Comparison of ENCODE assay signal across 14 cellular contexts in the genomic region with DNA sequence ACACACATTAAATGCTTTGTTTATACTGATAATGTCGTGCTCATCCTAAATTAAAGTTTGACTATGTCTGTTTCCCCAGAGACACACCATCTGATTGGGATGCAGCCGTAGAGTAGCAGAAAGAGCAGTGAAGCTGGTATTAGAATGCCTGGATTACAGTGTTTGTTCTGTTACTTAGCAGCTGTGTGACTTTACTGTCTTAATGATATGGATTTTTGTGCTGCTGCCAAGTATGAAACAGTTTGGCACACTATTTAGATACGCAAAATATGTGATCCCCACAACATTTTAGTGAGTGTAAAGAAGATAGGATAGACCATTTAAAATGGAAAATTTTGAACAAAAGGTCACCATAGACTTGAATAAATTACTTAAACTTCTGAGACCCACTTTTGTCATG. TPM values are rescaled to one million over a fixed set of nuclear protein-coding genes. Genes with fewer than 3 reads are reported as not detected.
DNase-seq lines count a peak whose midpoint lies in the region; ATAC-seq, FAIRE-seq and TF ChIP-seq lines count a peak whose summit lies in the region.
"Had no signal": no experiment of that assay in that cellular context is flagged by ENCODE, and none has a peak within 500 bp of the region (broad histone marks: within the 10 kb centered on the region; RNA-seq: fewer than 3 reads in every experiment).

No MANE protein-coding gene starts in this region.

- H3K9me3 Mint-ChIP-seq in stimulated activated naive CD8-positive, alpha-beta T cell treated with anti-CD3 and anti-CD28 coated beads, Interleukin-15, Interleukin-2, amounts not matched to agents 100 ng/mL and 50 ng/mL, for 24 hours = no peaks in the 10 kb centered on the region
- H3K9me3 Mint-ChIP-seq in stimulated activated naive CD8-positive, alpha-beta T cell treated with anti-CD3 and anti-CD28 coated beads, Interleukin-15, amount 100 ng/mL, for 72 hours = no peaks in the 10 kb centered on the region

- no peaks in the 10 kb centered on the region for H3K27me3 Mint-ChIP-seq in stimulated activated naive CD8-positive, alpha-beta T cell treated with anti-CD3 and anti-CD28 coated beads, Interleukin-15, Interleukin-2, amounts not matched to agents 100 ng/mL and 50 ng/mL, for 24 hours
- no peaks in the 10 kb centered on the region for H3K27me3 Mint-ChIP-seq in stimulated activated naive CD8-positive, alpha-beta T cell treated with anti-CD3 and anti-CD28 coated beads, Interleukin-15, amount 100 ng/mL, for 72 hours

- H3K4me3 Mint-ChIP-seq in stimulated activated naive CD8-positive, alpha-beta T cell treated with anti-CD3 and anti-CD28 coated beads, Interleukin-15, Interleukin-2, amounts not matched to agents 100 ng/mL and 50 ng/mL, for 24 hours = peak overlapping the region; percentile 49
- peak overlapping the region in 1 of 2 donors; percentile 90 for H3K4me3 Mint-ChIP-seq in stimulated activated naive CD8-positive, alpha-beta T cell treated with anti-CD3 and anti-CD28 coated beads, Interleukin-15, amount 100 ng/mL, for 72 hours

- TF ChIP-seq CTCF in endothelial cell of umbilical vein (IDR thresholded peaks at IDR 0.05; ENCODE audit: extremely low read depth in 1 of 2, insufficient read depth in 1 of 2, low read depth in 1 of 2, low read length in 2 of 2) = no peak

- CTCF ChIA-PET in endothelial cell of umbilical vein (lab: Charles Lee) = no interaction called here

- POLR2A ChIA-PET in endothelial cell of umbilical vein (lab: Charles Lee) = no interaction called here

- BruUV-seq in endothelial cell of umbilical vein (replicated peaks; lab: Mats Ljungman, UMichigan) = no TSS peak

- no peak overlapping the region for H3K9ac ChIP-seq in endothelial cell of umbilical vein (replicated peaks; ENCODE audit: extremely low read depth, insufficient read depth, low read length)

- FAIRE-seq in endothelial cell of umbilical vein (lab: Jason Lieb, UNC) = no peak

- H3K4me2 ChIP-seq in endothelial cell of umbilical vein (ENCODE audit: insufficient read depth, low read length) = peak overlapping the region; percentile 97

- no peak overlapping the region for H2AFZ ChIP-seq in endothelial cell of umbilical vein (ENCODE audit: low read depth, low read length)

- peaks cover 26% of the 10 kb centered on the region for H3K4me1 Mint-ChIP-seq in stimulated activated naive CD8-positive, alpha-beta T cell treated with anti-CD3 and anti-CD28 coated beads, Interleukin-15, Interleukin-2, amounts not matched to agents 100 ng/mL and 50 ng/mL, for 24 hours (ENCODE audit: low read depth)
- H3K4me1 Mint-ChIP-seq in stimulated activated naive CD8-positive, alpha-beta T cell treated with anti-CD3 and anti-CD28 coated beads, Interleukin-15, amount 100 ng/mL, for 72 hours = peaks cover 11% of the 10 kb centered on the region

- H3K79me2 ChIP-seq in endothelial cell of umbilical vein (ENCODE audit: control insufficient read depth, insufficient read depth, low read length) = no peaks in the 10 kb centered on the region

- no peak overlapping the region for H3K4me3 ChIP-seq in endothelial cell of umbilical vein (replicated peaks in 1 of 3; ENCODE audit: insufficient read depth in 1 of 3, low read depth in 1 of 3, low read length in 3 of 3)

- H4K20me1 ChIP-seq in endothelial cell of umbilical vein (replicated peaks; ENCODE audit: control insufficient read depth, extremely low read depth, insufficient read depth, low read length) = no peaks in the 10 kb centered on the region

- no peaks in the 10 kb centered on the region for H3K9me3 ChIP-seq in endothelial cell of umbilical vein (replicated peaks; ENCODE audit: control insufficient read depth, insufficient read depth, low read length)
- H3K9me3 ChIP-seq: right lobe of liver had no signal

- ATAC-seq in stimulated activated naive CD8-positive, alpha-beta T cell treated with anti-CD3 and anti-CD28 coated beads, Interleukin-15, amount 100 ng/mL, for 72 hours = no peak
- no peak for ATAC-seq in HG03159 (IDR thresholded peaks at IDR 0.05; ENCODE audit: unreplicated experiment)

- no peaks in the 10 kb centered on the region for H3K27me3 ChIP-seq in endothelial cell of umbilical vein (ENCODE audit: control insufficient read depth in 2 of 2, insufficient read depth in 2 of 2, low read length in 2 of 2)
- H3K27me3 ChIP-seq: cardiac muscle cell, right lobe of liver had no signal

- H3K27ac ChIP-seq in endothelial cell of umbilical vein (ENCODE audit: insufficient read depth, low read depth, low read length) = no peak overlapping the region
- H3K27ac ChIP-seq: cardiac muscle cell, right lobe of liver, RWPE1 had no signal

- no peak overlapping the region for H3K27ac Mint-ChIP-seq in stimulated activated naive CD8-positive, alpha-beta T cell treated with anti-CD3 and anti-CD28 coated beads, Interleukin-15, Interleukin-2, amounts not matched to agents 100 ng/mL and 50 ng/mL, for 24 hours
- no peak overlapping the region for H3K27ac Mint-ChIP-seq in stimulated activated naive CD8-positive, alpha-beta T cell treated with anti-CD3 and anti-CD28 coated beads, Interleukin-15, amount 100 ng/mL, for 72 hours

- dilution Hi-C loops in endothelial cell of umbilical vein (cut with MboI; ENCODE audit: extremely low pct_ligation_motif_present, low sequenced_read_pairs) = no loop called here

- no peak for DNase-seq in stimulated activated naive CD8-positive, alpha-beta T cell treated with anti-CD3 and anti-CD28 coated beads, Interleukin-15, amount 100 ng/mL, for 72 hours
- DNase-seq in RPMI7951 (ENCODE audit: low read depth) (peak; percentile 13), endothelial cell of umbilical vein (ENCODE audit: low read depth, low spot score) (no peak), NCI-H2081 treated with DMSO at 0.1 percent for 48 hours (lab: John Stamatoyannopoulos, UW) (no peak), cerebellar cortex (ENCODE audit: low spot score) (no peak), NCI-H2196 (lab: John Stamatoyannopoulos, UW; ENCODE audit: unreplicated experiment) (no peak)
- DNase-seq: activated CD4-positive, CD25-positive, alpha-beta regulatory T cell treated with anti-CD3 and anti-CD28 coated beads, Interleukin-2, amount 50 U/mL, for 72 hours; COR-L47; midbrain; right lobe of liver had no signal

- no peaks in the 10 kb centered on the region for H3K36me3 ChIP-seq in endothelial cell of umbilical vein (ENCODE audit: control insufficient read depth in 2 of 2, extremely low read depth in 1 of 2, insufficient read depth in 2 of 2, low read length in 2 of 2)
- H3K36me3 ChIP-seq: cardiac muscle cell, right lobe of liver had no signal

- H3K36me3 Mint-ChIP-seq in stimulated activated naive CD8-positive, alpha-beta T cell treated with anti-CD3 and anti-CD28 coated beads, Interleukin-15, Interleukin-2, amounts not matched to agents 100 ng/mL and 50 ng/mL, for 24 hours (ENCODE audit: low read depth) = no peaks in the 10 kb centered on the region

- no peaks in the 10 kb centered on the region for H3K9me1 ChIP-seq in endothelial cell of umbilical vein (replicated peaks; ENCODE audit: control insufficient read depth, extremely low read depth, insufficient read depth, low read length)

- TF ChIP-seq POLR2A in endothelial cell of umbilical vein (IDR thresholded peaks at IDR 0.05; ENCODE audit: low read depth, low read length) = no peak

- intact Hi-C loops in endothelial cell of umbilical vein (cut with micrococcal nuclease) = no loop called here

- H3K4me1 ChIP-seq in endothelial cell of umbilical vein (ENCODE audit: control insufficient read depth, extremely low read depth, insufficient read depth, low read length) = peaks cover 13% of the 10 kb centered on the region
- H3K4me1 ChIP-seq: right lobe of liver had no signal

TF ChIP-seq in endothelial cell of umbilical vein, 7 proteins besides CTCF, POLR2A, EP300 and RAD21:
- TF ChIP-seq FOS (IDR thresholded peaks at IDR 0.05; ENCODE audit: borderline replicate concordance, insufficient read depth, low read length) (no peak), GATA2 (IDR thresholded peaks at IDR 0.05; ENCODE audit: insufficient read depth, insufficient read length, low read depth, low read length) (no peak), POLR2AphosphoS5 (IDR thresholded peaks at IDR 0.05; ENCODE audit: insufficient read depth, low read depth, low read length) (no peak)
- TF ChIP-seq, protein P1, sequence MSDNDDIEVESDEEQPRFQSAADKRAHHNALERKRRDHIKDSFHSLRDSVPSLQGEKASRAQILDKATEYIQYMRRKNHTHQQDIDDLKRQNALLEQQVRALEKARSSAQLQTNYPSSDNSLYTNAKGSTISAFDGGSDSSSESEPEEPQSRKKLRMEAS (IDR thresholded peaks at IDR 0.05; ENCODE audit: insufficient read depth, insufficient read length) = no peak

RNA-seq across cellular contexts. Expression of gene CHIC1, which starts 1.2 kb away (rescaled TPM):
- total RNA-seq in RPMI7951 (2014; rRNA removed; shearing (Covaris generic)) = 9.8 and 11.2 TPM in 2 replicates
- total RNA-seq in endothelial cell of umbilical vein = 6.1 and 7.5 TPM in 2 replicates
- polyA plus RNA-seq in endothelial cell of umbilical vein = 2.4 and 3.0 TPM in 2 replicates
- 2.7 and 2.9 TPM in 2 replicates for polyA plus RNA-seq in endothelial cell of umbilical vein (2011; cell fraction: cytosol; rRNA removed)
- 8.1 and 11.0 TPM in 2 replicates for polyA plus RNA-seq in endothelial cell of umbilical vein (2011; cell fraction: nucleus; rRNA removed)
- 4.8 and 6.0 TPM in 2 replicates for polyA plus RNA-seq in endothelial cell of umbilical vein (2012)
- polyA minus RNA-seq in endothelial cell of umbilical vein = 5.5 and 6.6 TPM in 2 replicates
- polyA minus RNA-seq in endothelial cell of umbilical vein (2011; cell fraction: cytosol; rRNA and poly(A)+ RNA removed) = 5.1 TPM
- 10.7 and 13.8 TPM in 2 replicates for polyA minus RNA-seq in endothelial cell of umbilical vein (2011; cell fraction: nucleus; rRNA and poly(A)+ RNA removed)
